Comparison of ENCODE assay signal across 34 cellular contexts in the genomic region with DNA sequence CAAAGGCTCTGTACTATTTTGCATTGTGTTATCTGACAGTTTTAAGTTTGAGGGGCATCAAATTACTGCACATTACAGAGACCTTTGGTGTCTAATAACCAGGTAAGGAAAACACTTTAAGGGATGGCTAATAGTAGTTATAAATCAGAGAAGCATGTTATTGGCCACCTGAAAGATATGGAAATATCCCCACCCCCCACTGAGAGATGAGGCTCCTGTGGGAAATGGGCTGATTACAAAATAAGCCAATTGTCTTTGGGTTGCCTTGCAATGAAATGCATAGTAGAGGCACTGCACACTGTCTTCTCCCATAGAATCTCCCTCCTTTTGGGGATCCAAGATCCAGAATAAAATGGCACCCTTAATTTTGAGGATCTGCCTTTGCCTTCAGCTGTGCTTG.
"Had no signal": no experiment of that assay in that cellular context is flagged by ENCODE, and none has a peak within 500 bp of the region (broad histone marks: within the 10 kb centered on the region; RNA-seq: fewer than 3 reads in every experiment).

No MANE protein-coding gene starts in this region.

- H3K36me3 ChIP-seq: adrenal gland, ascending aorta, brain microvascular endothelial cell, breast epithelium, cardiac muscle cell had no signal

- FAIRE-seq: astrocyte, bronchial epithelial cell had no signal

- H3K27me3 ChIP-seq: adrenal gland, ascending aorta, body of pancreas, cardiac muscle cell had no signal

- H3K9me3 ChIP-seq: ascending aorta, body of pancreas had no signal

- H3K4me3 ChIP-seq: adrenal gland, ascending aorta, body of pancreas, breast epithelium, cardiac muscle cell had no signal

- DNase-seq: activated effector memory CD4-positive, alpha-beta T cell treated with anti-CD3 and anti-CD28 coated beads, Interleukin-2, amount 50 U/mL, for 16 hours; activated effector memory CD4-positive, alpha-beta T cell treated with Interleukin-2 at 50 U/mL for 16 hours; activated gamma-delta T cell; activated gamma-delta T cell treated with Interleukin-2 at 50 U/mL for 16 hours; activated naive CD4-positive, alpha-beta T cell; activated naive CD4-positive, alpha-beta T cell treated with anti-CD3 and anti-CD28 coated beads for 36 hours; activated naive CD4-positive, alpha-beta T cell treated with anti-CD3 and anti-CD28 coated beads, Interleukin-2, amount 10 ng/mL, durations not matched to agents 7 days and 5 days; activated naive CD4-positive, alpha-beta T cell treated with anti-CD3 and anti-CD28 coated beads, Interleukin-2, amount 50 U/mL, for 16 hours; activated naive CD4-positive, alpha-beta T cell treated with Interleukin-2 at 50 U/mL for 16 hours; activated naive CD8-positive, alpha-beta T cell treated with anti-CD3 and anti-CD28 coated beads for 36 hours; activated naive CD8-positive, alpha-beta T cell treated with anti-CD3 and anti-CD28 coated beads, Interleukin-2, amount 10 ng/mL, durations not matched to agents 7 days and 5 days; activated naive CD8-positive, alpha-beta T cell treated with anti-CD3 and anti-CD28 coated beads, Interleukin-2, amount 50 U/mL, for 24 hours; activated T-cell treated with anti-CD3 and anti-CD28 coated beads, Interleukin-2, amount 50 U/mL, for 1 hour; activated T-cell treated with anti-CD3 and anti-CD28 coated beads, Interleukin-2, amount 50 U/mL, for 24 hours; activated T-cell treated with anti-CD3 and anti-CD28 coated beads, Interleukin-2, amount 50 U/mL, for 4 hours; activated T-cell treated with anti-CD3 and anti-CD28 coated beads, Interleukin-2, amount 50 U/mL, for 48 hours; activated T-cell treated with anti-CD3 and anti-CD28 coated beads, Interleukin-2, amount 50 U/mL, for 72 hours; adrenal gland; amniotic stem cell; amygdala; anterior cingulate cortex; aorta; body of pancreas; brain microvascular endothelial cell; caudate nucleus; central memory CD4-positive, alpha-beta T cell; cerebellar nuclear complex had no signal

- H3K27ac ChIP-seq: adrenal gland, ascending aorta, body of pancreas, brain microvascular endothelial cell, breast epithelium, cardiac muscle cell had no signal

- H3K4me1 ChIP-seq: adrenal gland, ascending aorta, body of pancreas, breast epithelium had no signal

- ATAC-seq: activated naive CD4-positive, alpha-beta T cell treated with anti-CD3 and anti-CD28 coated beads, Interleukin-2, amount 50 U/mL, for 72 hours; activated naive CD8-positive, alpha-beta T cell treated with anti-CD3 and anti-CD28 coated beads, Interleukin-2, amount 50 U/mL, for 24 hours; activated T-cell treated with anti-CD3 and anti-CD28 coated beads, Interleukin-2, amount 50 U/mL, for 4 hours; activated T-cell treated with anti-CD3 and anti-CD28 coated beads, Interleukin-2, amount 50 U/mL, for 72 hours; activated T-helper 17 cell treated with anti-CD3 and anti-CD28 coated beads, Interleukin-2, amount 50 U/mL, for 72 hours; body of pancreas had no signal
